ENCODE assay signal across 18 cellular contexts in genomic region chr12:52820521-52820920, GRCh38. TPM values are rescaled to one million over a fixed set of nuclear protein-coding genes. Genes with fewer than 3 reads are reported as not detected.
DNase-seq lines count a peak whose midpoint lies in the region; ATAC-seq, FAIRE-seq and TF ChIP-seq lines count a peak whose summit lies in the region.
"Had no signal": no experiment of that assay in that cellular context is flagged by ENCODE, and none has a peak within 500 bp of the region (broad histone marks: within the 10 kb centered on the region; RNA-seq: fewer than 3 reads in every experiment).

No MANE protein-coding gene starts in this region.

- H3K27me3 ChIP-seq in bronchial epithelial cell (ENCODE audit: control insufficient read depth, insufficient read depth, low read length) = peaks cover 3% of the 10 kb centered on the region
- H3K27me3 ChIP-seq in neural progenitor cell = no peaks in the 10 kb centered on the region
- peaks cover 14% of the 10 kb centered on the region; the same call in 1 of the 2 replicates for H3K27me3 ChIP-seq in SJCRH30

- H3K27ac ChIP-seq in neural progenitor cell (no peak overlapping the region), SJCRH30 (no peak overlapping the region)
- H3K27ac ChIP-seq: C4-2B had no signal

- peak overlapping the region; percentile 47 for H3K4me2 ChIP-seq in neural progenitor cell

- H3K4me3 ChIP-seq in bronchial epithelial cell (ENCODE audit: low read depth, low read length) (no peak overlapping the region), neural progenitor cell (no peak overlapping the region), SJCRH30 (no peak overlapping the region)

- in situ Hi-C loops in KBM-7 (cut with MboI; ENCODE audit: low pct_unique_long_range_greater_than_20kb, low sequenced_read_pairs) = no loop called here

- H3K79me2 ChIP-seq in neural progenitor cell (ENCODE audit: low read depth) = no peaks in the 10 kb centered on the region

- peak overlapping the region; percentile 29 for H3K27ac Mint-ChIP-seq in neural progenitor cell
- H3K27ac Mint-ChIP-seq: CD4-positive, alpha-beta T cell had no signal

- ATAC-seq in GM21723 (IDR thresholded peaks at IDR 0.05; ENCODE audit: unreplicated experiment) = no peak
- ATAC-seq: HepG2 had no signal

- TF ChIP-seq CTCF in bronchial epithelial cell (IDR thresholded peaks at IDR 0.05; ENCODE audit: insufficient read depth, low read length, severe bottlenecking) (no peak), neural progenitor cell (IDR thresholded peaks at IDR 0.05) (no peak)

- H3K27me3 Mint-ChIP-seq in neural progenitor cell (ENCODE audit: insufficient read depth, low read depth) = peaks cover 14% of the 10 kb centered on the region
- H3K27me3 Mint-ChIP-seq: CD4-positive, alpha-beta T cell had no signal

- H2AFZ ChIP-seq in neural progenitor cell (replicated peaks) = no peak overlapping the region

- H3K9me3 ChIP-seq in neural progenitor cell (ENCODE audit: low read depth) = no peaks in the 10 kb centered on the region
- H3K9me3 ChIP-seq in SJCRH30 (replicated peaks) = no peaks in the 10 kb centered on the region

- DNase-seq in RCC 7860 (ENCODE audit: low spot score) (peak; percentile 4), bronchial epithelial cell (ENCODE audit: low read depth) (no peak), neural progenitor cell (ENCODE audit: low spot score) (no peak), KBM-7 (no peak), SJCRH30 (no peak), GF-D8 (lab: John Stamatoyannopoulos, UW) (no peak)
- DNase-seq: ACHN; CD4-positive, alpha-beta T cell; DMS153; DMS79; GDM1; GOT3; H9 had no signal

- peaks cover 25% of the 10 kb centered on the region for H3K4me1 Mint-ChIP-seq in neural progenitor cell

- H3K36me3 Mint-ChIP-seq in neural progenitor cell = no peaks in the 10 kb centered on the region

- peaks cover 12% of the 10 kb centered on the region for H3F3A ChIP-seq in neural progenitor cell (ENCODE audit: low read depth)

- no peaks in the 10 kb centered on the region for H4K20me1 ChIP-seq in neural progenitor cell (ENCODE audit: low read depth)

- H3K9me3 Mint-ChIP-seq in neural progenitor cell = no peaks in the 10 kb centered on the region
- H3K9me3 Mint-ChIP-seq: CD4-positive, alpha-beta T cell; H9 had no signal

- FAIRE-seq in RCC 7860 (lab: Jason Lieb, UNC) (no peak), bronchial epithelial cell (lab: Jason Lieb, UNC) (peak; percentile 72)
- FAIRE-seq: A204.1, HepG2 had no signal

- no peak overlapping the region for H3K4me3 Mint-ChIP-seq in neural progenitor cell
- H3K4me3 Mint-ChIP-seq: CD4-positive, alpha-beta T cell; H9 had no signal

- no peak overlapping the region for H3K9ac ChIP-seq in neural progenitor cell

- H3K4me1 ChIP-seq in neural progenitor cell (peaks cover 40% of the 10 kb centered on the region), SJCRH30 (peaks cover 4% of the 10 kb centered on the region; the same call in 1 of the 2 replicates)

- no peaks in the 10 kb centered on the region for H3K36me3 ChIP-seq in bronchial epithelial cell (ENCODE audit: control insufficient read depth, insufficient read depth, low read length)
- no peaks in the 10 kb centered on the region for H3K36me3 ChIP-seq in neural progenitor cell
- H3K36me3 ChIP-seq in SJCRH30 = no peaks in the 10 kb centered on the region

RNA-seq across cellular contexts. Expression of gene KRT4, which starts 6.6 kb away (rescaled TPM):
- 66.6 and 171 TPM in 2 replicates for total RNA-seq in bronchial epithelial cell
- not detected in 2 replicates for total RNA-seq in neural progenitor cell (ENCODE audit: low replicate concordance)
- not detected in 2 replicates for total RNA-seq in SJCRH30 (2014; rRNA removed; shearing (Covaris generic))
- total RNA-seq: CD4-positive, alpha-beta T cell; Daoy; H9; HepG2 had no signal

RNA-seq across cellular contexts. Expression of gene KRT79, which starts 13.6 kb away (rescaled TPM):
- total RNA-seq in bronchial epithelial cell (under 0.01 and 0.26 TPM in 2 replicates), neural progenitor cell (ENCODE audit: low replicate concordance) (not detected in 2 replicates)
- total RNA-seq in SJCRH30 (2014; rRNA removed; shearing (Covaris generic)) = not detected in 2 replicates
- total RNA-seq: CD4-positive, alpha-beta T cell; H9; HepG2 had no signal

RNA-seq across cellular contexts. Expression of gene KRT3, which starts 24.6 kb away (rescaled TPM):
- under 0.01 and 0.13 TPM in 2 replicates for total RNA-seq in bronchial epithelial cell
- not detected in 2 replicates for total RNA-seq in neural progenitor cell (ENCODE audit: low replicate concordance)
- not detected in 2 replicates for total RNA-seq in SJCRH30 (2014; rRNA removed; shearing (Covaris generic))
- total RNA-seq: CD4-positive, alpha-beta T cell; Daoy; H9; HepG2 had no signal

RNA-seq across cellular contexts. Expression of gene KRT78, which starts 28.3 kb away (rescaled TPM):
- total RNA-seq in bronchial epithelial cell = 5.3 and 17.0 TPM in 2 replicates
- total RNA-seq in neural progenitor cell (ENCODE audit: low replicate concordance) = not detected in 2 replicates
- not detected in 2 replicates for total RNA-seq in SJCRH30 (2014; rRNA removed; shearing (Covaris generic))
- total RNA-seq: CD4-positive, alpha-beta T cell; Daoy; H9; HepG2 had no signal

RNA-seq across cellular contexts. Expression of gene KRT76, which starts 43.4 kb away (rescaled TPM):
- total RNA-seq in bronchial epithelial cell = not detected in 2 replicates
- not detected in 2 replicates for total RNA-seq in neural progenitor cell (ENCODE audit: low replicate concordance)
- total RNA-seq in SJCRH30 (2014; rRNA removed; shearing (Covaris generic)) = not detected in 2 replicates
- total RNA-seq: CD4-positive, alpha-beta T cell; Daoy; H9; HepG2 had no signal

Comparison
In these comparisons a context has a peak if more than half of its experiments do, and no peak if none do; other contexts are left out.
1. RNA of gene KRT4, which starts 6.6 kb away (total RNA-seq): 66.6 to 171 TPM in bronchial epithelial cell; not detected in neural progenitor cell and not detected in SJCRH30; every median in the first group is over 10 times any median in the second.